In genomic region chr13:23384111-23384510, GRCh38 we compare ENCODE assay signal across 8 cellular contexts. TPM values are rescaled to one million over a fixed set of nuclear protein-coding genes. Genes with fewer than 3 reads are reported as not detected.
DNase-seq lines count a peak whose midpoint lies in the region; ATAC-seq lines count a peak whose summit lies in the region.

No MANE protein-coding gene starts in this region.

- H3K9me3 ChIP-seq in adipocyte (ENCODE audit: control insufficient read depth, low read length), result no peaks in the 10 kb centered on the region
- H3K9me3 ChIP-seq in right cardiac atrium (ENCODE audit: control insufficient read depth, low read length), result no peaks in the 10 kb centered on the region

- intact Hi-C loops in right cardiac atrium (cut with DNase I), result no loop called here

- H3K27me3 ChIP-seq in adipocyte (replicated peaks; ENCODE audit: control insufficient read depth, insufficient read depth, low read length) (no peaks in the 10 kb centered on the region), right cardiac atrium (ENCODE audit: control insufficient read depth, insufficient read depth) (no peaks in the 10 kb centered on the region)

- DNase-seq in ACHN (peak; percentile 32), adipocyte (ENCODE audit: low read depth) (peak; percentile 44), NOMO-1 treated with dmso at 0.1 percent for 144 hours (lab: John Stamatoyannopoulos, UW; ENCODE audit: unreplicated experiment) (no peak), right cardiac atrium (no peak), NCI-H226 (no peak)
- DNase-seq in activated CD8-positive, alpha-beta memory T cell treated with anti-CD3 and anti-CD28 coated beads for 24 hours, result no peak

- H3K36me3 ChIP-seq in adipocyte (ENCODE audit: control insufficient read depth, insufficient read depth, low read length, severe bottlenecking), result no peaks in the 10 kb centered on the region

- H3K4me1 ChIP-seq in adipocyte (ENCODE audit: control insufficient read depth, insufficient read depth, low read length), result peaks cover 16% of the 10 kb centered on the region
- peaks cover 2% of the 10 kb centered on the region for H3K4me1 ChIP-seq in right cardiac atrium (ENCODE audit: control insufficient read depth, insufficient read depth, low read length)

- WGBS in right cardiac atrium, result 89% methylated on average over 4 of the region's 4 CpGs

- no peak overlapping the region for H3K9ac ChIP-seq in adipocyte (ENCODE audit: low read length)

- in situ Hi-C loops in ACHN (cut with HindIII; ENCODE audit: low pct_ligation_motif_present, low pct_unique_long_range_greater_than_20kb, low sequenced_read_pairs), result no loop called here

- H3K27ac ChIP-seq in right cardiac atrium (ENCODE audit: low read length), result no peak overlapping the region

- no peak overlapping the region for H3K4me3 ChIP-seq in adipocyte (ENCODE audit: low read length)
- H3K4me3 ChIP-seq in right cardiac atrium (ENCODE audit: low read length), result no peak overlapping the region

- peak; percentile 89 for ATAC-seq in GM19023 (IDR thresholded peaks at IDR 0.05; ENCODE audit: unreplicated experiment)
- peak; percentile 95 for ATAC-seq in HG02981 (IDR thresholded peaks at IDR 0.05; ENCODE audit: unreplicated experiment)
- ATAC-seq in right cardiac atrium, result no peak

RNA-seq across cellular contexts. Expression of gene SACS, which starts 49.4 kb away (rescaled TPM):
- total RNA-seq in right cardiac atrium, result 10 to 100 TPM; 13.5 to 23.5 (median 16.2) TPM
- polyA plus RNA-seq in right cardiac atrium, result 4.8 TPM

Comparison
In these comparisons a context has a peak if more than half of its experiments do, and no peak if none do; other contexts are left out.
1. DNase-seq: peak in ACHN (single experiment) and adipocyte (single experiment); none in NOMO-1 treated with dmso at 0.1 percent for 144 hours (single experiment), right cardiac atrium (0 of 3), activated CD8-positive, alpha-beta memory T cell treated with anti-CD3 and anti-CD28 coated beads for 24 hours (single experiment) and NCI-H226 (single experiment).
2. ATAC-seq: peak in GM19023 (single experiment) and HG02981 (single experiment); none in right cardiac atrium (0 of 2).